Comparison of ENCODE assay signal across 23 cellular contexts in genomic region chr4:7282786-7283185, GRCh38.
DNase-seq lines count a peak whose midpoint lies in the region; ATAC-seq, FAIRE-seq and TF ChIP-seq lines count a peak whose summit lies in the region.
"Had no signal": no experiment of that assay in that cellular context is flagged by ENCODE, and none has a peak within 500 bp of the region (broad histone marks: within the 10 kb centered on the region; RNA-seq: fewer than 3 reads in every experiment).

No MANE protein-coding gene starts in this region.

- no peak overlapping the region for H3K9ac ChIP-seq in GM12878 (ENCODE audit: control insufficient read depth, insufficient read depth, low read length)
- no peak overlapping the region for H3K9ac ChIP-seq in endodermal cell (ENCODE audit: extremely low read depth, low read length, poor library complexity, severe bottlenecking)

- ATAC-seq in Right ventricle myocardium inferior (no peak), right cardiac atrium (no peak), GM12878 (no peak)
- ATAC-seq: CD8-positive, alpha-beta T cell; GM23338; HCT116 had no signal

- H3K4me3 Mint-ChIP-seq in nephron (no peak overlapping the region), endodermal cell (no peak overlapping the region)
- H3K4me3 Mint-ChIP-seq: B cell; CD4-positive, CD25-positive, alpha-beta regulatory T cell; CD8-positive, alpha-beta T cell; GM23338; H9; HFFc6 had no signal

- H3K4me1 ChIP-seq in right cardiac atrium (ENCODE audit: control insufficient read depth, insufficient read depth, low read length): no peaks in the 10 kb centered on the region
- no peaks in the 10 kb centered on the region for H3K4me1 ChIP-seq in HEK293 (ENCODE audit: control insufficient read depth, insufficient read depth, low read length)
- H3K4me1 ChIP-seq in GM12878 (ENCODE audit: control insufficient read depth, insufficient read depth, low read length): no peaks in the 10 kb centered on the region
- no peaks in the 10 kb centered on the region for H3K4me1 ChIP-seq in endodermal cell (ENCODE audit: control insufficient read depth, insufficient read depth, low read length)

- CTCF ChIA-PET in HEK293 (lab: Yijun Ruan, JAX): no interaction called here
- CTCF ChIA-PET in GM12878 (lab: Yijun Ruan, JAX): no interaction called here

- TF ChIP-seq POLR2A in GM12878 (IDR thresholded peaks at IDR 0.05; ENCODE audit: low read depth, low read length): no peak

- DNase-seq in Right ventricle myocardium inferior (ENCODE audit: missing footprints) (peak; percentile 11), right cardiac atrium (no peak), GM12878 (ENCODE audit: low read depth, low spot score) (no peak), foreskin melanocyte (no peak), middle frontal gyrus (ENCODE audit: extremely low spot score, low spot score) (no peak), endodermal cell (no peak)
- DNase-seq: Caco-2; CD4-positive, CD25-positive, alpha-beta regulatory T cell; CD8-positive, alpha-beta T cell; DMS153; DND-41; H9; HFFc6 had no signal

- no peaks in the 10 kb centered on the region for H4K20me1 ChIP-seq in GM12878 (ENCODE audit: control insufficient read depth, insufficient read depth)

- H3K27ac Mint-ChIP-seq in nephron (peak overlapping the region in 2 of 3 experiments; percentile 33 to 70), endodermal cell (no peak overlapping the region)
- H3K27ac Mint-ChIP-seq: B cell; CD8-positive, alpha-beta T cell; GM23338; H9; HFFc6 had no signal

- H3K79me2 ChIP-seq in GM12878 (ENCODE audit: control insufficient read depth, insufficient read depth, low read length): no peaks in the 10 kb centered on the region

- 81% methylated on average over 1 of the region's 1 CpG for WGBS in right cardiac atrium
- WGBS in GM12878 (ENCODE audit: insufficient coverage, insufficient replicate concordance, low lambda C conversion rate, missing lambda C conversion rate): 8% methylated on average over 1 of the region's 1 CpG
- WGBS in endodermal cell (ENCODE audit: insufficient coverage in 1 of 2, insufficient read length in 1 of 2), 2 experiments: 89% methylated on average over 1 of the region's 1 CpG; no CpG with 5 or more reads in 1 of the 2 experiments

- H3K36me3 ChIP-seq in HEK293 (ENCODE audit: control insufficient read depth in 2 of 2, insufficient read depth in 1 of 2, low read length in 2 of 2) (no peaks in the 10 kb centered on the region), GM12878 (ENCODE audit: control insufficient read depth in 2 of 2, insufficient read depth in 2 of 2, low read length in 1 of 2) (no peaks in the 10 kb centered on the region), endodermal cell (ENCODE audit: control insufficient read depth, insufficient read depth, low read length) (no peaks in the 10 kb centered on the region)

- no peak overlapping the region for H3K4me2 ChIP-seq in GM12878 (ENCODE audit: control insufficient read depth, insufficient read depth)
- H3K4me2 ChIP-seq: GM23338 had no signal

- RAD21 ChIA-PET in GM12878 (lab: Charles Lee; ENCODE audit: unreplicated experiment): no interaction called here

- TF ChIP-seq EP300 in GM12878 (IDR thresholded peaks at IDR 0.05; ENCODE audit: borderline replicate concordance in 1 of 2, control insufficient read depth in 1 of 2, low read depth in 2 of 2, low read length in 2 of 2): no peak

- H3K27me3 Mint-ChIP-seq in nephron (ENCODE audit: low read depth): peaks cover 22% of the 10 kb centered on the region
- H3K27me3 Mint-ChIP-seq in endodermal cell (ENCODE audit: insufficient read depth): no peaks in the 10 kb centered on the region
- H3K27me3 Mint-ChIP-seq: CD4-positive, CD25-positive, alpha-beta regulatory T cell had no signal

- POLR2A ChIA-PET in HEK293 (lab: Yijun Ruan, JAX): no interaction called here
- POLR2A ChIA-PET in GM12878 (lab: Charles Lee): no interaction called here

- H3K9me3 ChIP-seq in right cardiac atrium (ENCODE audit: control insufficient read depth, low read length) (no peaks in the 10 kb centered on the region), HEK293 (ENCODE audit: control insufficient read depth, insufficient read depth, low read depth, low read length) (no peaks in the 10 kb centered on the region), GM12878 (replicated peaks; ENCODE audit: control insufficient read depth, insufficient read depth, low read length) (no peaks in the 10 kb centered on the region), endodermal cell (ENCODE audit: control insufficient read depth, low read length) (no peaks in the 10 kb centered on the region)
- H3K9me3 ChIP-seq: Caco-2 had no signal

- intact Hi-C loops in Right ventricle myocardium inferior (cut with DNase I) (no loop called here), right cardiac atrium (cut with DNase I) (no loop called here), GM12878 (cut with micrococcal nuclease; ENCODE audit: unreplicated experiment) (no loop called here)

- no peaks in the 10 kb centered on the region for H3K9me3 Mint-ChIP-seq in nephron
- no peaks in the 10 kb centered on the region for H3K9me3 Mint-ChIP-seq in endodermal cell
- H3K9me3 Mint-ChIP-seq: CD4-positive, CD25-positive, alpha-beta regulatory T cell; CD8-positive, alpha-beta T cell; GM23338; H9; HFFc6 had no signal

- H3K27ac ChIP-seq in right cardiac atrium (ENCODE audit: low read length): no peak overlapping the region
- no peak overlapping the region for H3K27ac ChIP-seq in HEK293 (ENCODE audit: extremely low read depth, low read depth, low read length)
- no peak overlapping the region for H3K27ac ChIP-seq in GM12878 (ENCODE audit: control insufficient read depth, insufficient read depth)
- H3K27ac ChIP-seq in endodermal cell (ENCODE audit: low read depth, low read length): no peak overlapping the region
- H3K27ac ChIP-seq: 22Rv1, C4-2B had no signal

- no peak for TF ChIP-seq RAD21 in GM12878 (IDR thresholded peaks at IDR 0.05; ENCODE audit: insufficient read depth, low read depth, low read length)

- BruUV-seq in GM12878 (replicated peaks; lab: Mats Ljungman, UMichigan): no TSS peak

- no peak for FAIRE-seq in GM12878 (lab: Jason Lieb, UNC)
- FAIRE-seq: A204.1, G401.6, GM19239 had no signal

- H3K27me3 ChIP-seq in right cardiac atrium (ENCODE audit: control insufficient read depth, insufficient read depth): no peaks in the 10 kb centered on the region
- H3K27me3 ChIP-seq in GM12878 (replicated peaks in 1 of 2; ENCODE audit: control insufficient read depth in 2 of 2, insufficient read depth in 2 of 2, low read length in 1 of 2): peaks cover 0 to 3% of the 10 kb centered on the region in 2 experiments; a peak in 3 of 4 replicates
- H3K27me3 ChIP-seq in endodermal cell (ENCODE audit: control insufficient read depth, insufficient read depth, low read length, poor library complexity, severe bottlenecking): no peaks in the 10 kb centered on the region

- H3K4me1 Mint-ChIP-seq in nephron: peaks cover 79% of the 10 kb centered on the region
- no peaks in the 10 kb centered on the region for H3K4me1 Mint-ChIP-seq in endodermal cell
- H3K4me1 Mint-ChIP-seq: B cell; CD4-positive, CD25-positive, alpha-beta regulatory T cell; GM23338 had no signal

- H2AFZ ChIP-seq in GM12878 (ENCODE audit: control insufficient read depth, low read depth, low read length): no peak overlapping the region
- H2AFZ ChIP-seq: GM23338 had no signal

- H3K4me3 ChIP-seq in right cardiac atrium (ENCODE audit: low read length): no peak overlapping the region
- no peak overlapping the region for H3K4me3 ChIP-seq in HEK293 (ENCODE audit: low read depth, low read length)
- no peak overlapping the region for H3K4me3 ChIP-seq in GM12878
- no peak overlapping the region for H3K4me3 ChIP-seq in endodermal cell (ENCODE audit: low read length)
- H3K4me3 ChIP-seq: GM23338 had no signal

- H3K36me3 Mint-ChIP-seq in nephron (ENCODE audit: low read depth) (no peaks in the 10 kb centered on the region), endodermal cell (ENCODE audit: low read depth) (no peaks in the 10 kb centered on the region)
- H3K36me3 Mint-ChIP-seq: CD4-positive, CD25-positive, alpha-beta regulatory T cell; CD8-positive, alpha-beta T cell had no signal

- SMC1A ChIA-PET in GM12878 (lab: Charles Lee; ENCODE audit: uncharacterized antibody, unreplicated experiment): no interaction called here

- TF ChIP-seq CTCF in HEK293 (tag by site-specific recombination; IDR thresholded peaks at IDR 0.05) (no peak), GM12878 (IDR thresholded peaks at IDR 0.05 in 2 of 3, conservative IDR thresholded peaks at IDR 0.05 in 1 of 3; ENCODE audit: control insufficient read depth in 2 of 3, extremely low read depth in 1 of 3, insufficient read depth in 1 of 3, low read depth in 3 of 3, low read length in 3 of 3) (no peak), nephron (IDR thresholded peaks at IDR 0.05; ENCODE audit: unreplicated experiment in 3 of 3) (no peak), endodermal cell (conservative IDR thresholded peaks at IDR 0.05) (no peak)

- in situ Hi-C loops in GM12878 (cut with MboI): no loop called here

TF ChIP-seq in HEK293, 187 proteins besides CTCF, POLR2A, EP300 and RAD21 (continues in another document):
- peak; percentile 80; the same call in 1 of the 2 replicates for TF ChIP-seq ZNF24 (tag by site-specific recombination; IDR thresholded peaks at IDR 0.05)
- peak; percentile 77 for TF ChIP-seq GLIS1 (tag by site-specific recombination; IDR thresholded peaks at IDR 0.05)

TF ChIP-seq in GM12878, 131 proteins besides CTCF, POLR2A, EP300 and RAD21:
- no peak for TF ChIP-seq NFIC (IDR thresholded peaks at IDR 0.05; ENCODE audit: low read depth, low read length)
- TF ChIP-seq TCF3 (IDR thresholded peaks at IDR 0.05; ENCODE audit: borderline replicate concordance, insufficient read depth, low read depth, low read length): no peak
- peak; percentile 89 for TF ChIP-seq ZNF24 (IDR thresholded peaks at IDR 0.05)
TF ChIP-seq in GM12878: peak in this region for 1.
